ENCODE assay signal across 1 cellular context in genomic region chr16:11996433-11997174, GRCh38.
TF ChIP-seq lines count a peak whose summit lies in the region.

No MANE protein-coding gene starts in this region.

TF ChIP-seq in K562, 482 proteins besides CTCF, POLR2A, EP300 and RAD21:
- no peak for TF ChIP-seq FOXM1 (IDR thresholded peaks at IDR 0.05; ENCODE audit: low read depth)
- no peak for TF ChIP-seq FOXM1 (CRISPR knock-in tag; IDR thresholded peaks at IDR 0.05; ENCODE audit: low read depth)
- peak; percentile 22; the same call in 1 of the 2 replicates for TF ChIP-seq C11orf30 (IDR thresholded peaks at IDR 0.05; ENCODE audit: low read depth)
- TF ChIP-seq PATZ1 (CRISPR knock-in tag; IDR thresholded peaks at IDR 0.05; ENCODE audit: borderline replicate concordance) = no peak
- TF ChIP-seq ZNF316 (IDR thresholded peaks at IDR 0.05) = peak; percentile 43
